28 cellular contexts compared by ENCODE assay signal in the genomic region with DNA sequence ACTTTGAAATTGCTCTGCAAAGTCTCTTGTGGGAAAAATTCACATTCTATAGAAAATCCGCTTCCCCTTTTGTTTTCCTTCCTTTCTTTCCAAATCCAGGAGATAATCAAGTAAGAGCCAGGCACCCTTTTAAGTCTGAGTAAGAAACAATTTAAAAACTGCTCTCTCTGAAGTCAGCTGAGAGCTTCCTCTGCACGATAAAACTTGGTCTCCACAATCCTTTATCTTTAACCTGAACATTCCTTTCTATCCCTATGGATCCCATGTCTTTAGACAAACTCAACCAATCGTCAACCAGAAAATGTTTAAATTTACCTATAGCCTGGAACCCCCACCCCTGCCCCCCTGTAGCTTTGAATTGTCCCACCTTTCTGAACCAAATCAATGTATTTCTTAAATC.
DNase-seq lines count a peak whose midpoint lies in the region; ATAC-seq, FAIRE-seq and TF ChIP-seq lines count a peak whose summit lies in the region.
"Had no signal": no experiment of that assay in that cellular context is flagged by ENCODE, and none has a peak within 500 bp of the region (broad histone marks: within the 10 kb centered on the region; RNA-seq: fewer than 3 reads in every experiment).

No MANE protein-coding gene starts in this region.

- H3K27me3 ChIP-seq in HUES64 (ENCODE audit: insufficient read depth, low read length) (no peaks in the 10 kb centered on the region), endothelial cell of umbilical vein (ENCODE audit: control insufficient read depth in 2 of 2, insufficient read depth in 2 of 2, low read length in 2 of 2) (no peaks in the 10 kb centered on the region), iPS-20b (ENCODE audit: insufficient read depth, low read length) (no peaks in the 10 kb centered on the region), lower lobe of right lung (ENCODE audit: low read depth) (no peaks in the 10 kb centered on the region)
- H3K27me3 ChIP-seq in naive thymus-derived CD4-positive, alpha-beta T cell (ENCODE audit: control insufficient read depth in 2 of 2, insufficient read depth in 2 of 2, low read length in 2 of 2) = no peaks in the 10 kb centered on the region
- H3K27me3 ChIP-seq: Peyer's patch had no signal

- ATAC-seq in lower lobe of right lung = no peak
- ATAC-seq in naive thymus-derived CD4-positive, alpha-beta T cell = no peak
- ATAC-seq: A549; CD8-positive, alpha-beta T cell; HepG2; K562 had no signal

- no peak overlapping the region for H3K4me3 Mint-ChIP-seq in naive thymus-derived CD4-positive, alpha-beta T cell
- H3K4me3 Mint-ChIP-seq: CD8-positive, alpha-beta T cell had no signal

- no peaks in the 10 kb centered on the region; the same call in 1 of the 2 replicates for H3K4me1 ChIP-seq in ES-I3 (ENCODE audit: insufficient read depth, low read length)
- H3K4me1 ChIP-seq in HUES64 (ENCODE audit: insufficient read depth, low read length) = peaks cover 38% of the 10 kb centered on the region
- no peaks in the 10 kb centered on the region for H3K4me1 ChIP-seq in endothelial cell of umbilical vein (ENCODE audit: control insufficient read depth, extremely low read depth, insufficient read depth, low read length)
- peaks cover 7% of the 10 kb centered on the region; the same call in 1 of the 2 replicates for H3K4me1 ChIP-seq in iPS-20b (ENCODE audit: insufficient read depth, low read length)
- H3K4me1 ChIP-seq in lower lobe of right lung = no peaks in the 10 kb centered on the region
- no peaks in the 10 kb centered on the region for H3K4me1 ChIP-seq in naive thymus-derived CD4-positive, alpha-beta T cell (ENCODE audit: control insufficient read depth in 2 of 2, insufficient read depth in 2 of 2, low read length in 2 of 2)
- H3K4me1 ChIP-seq: A549, Peyer's patch had no signal

- H3K4me1 Mint-ChIP-seq in naive thymus-derived CD4-positive, alpha-beta T cell = no peaks in the 10 kb centered on the region

- H3K27me3 Mint-ChIP-seq in naive thymus-derived CD4-positive, alpha-beta T cell = no peaks in the 10 kb centered on the region

- H3K9ac ChIP-seq in ES-I3 (ENCODE audit: low read depth, low read length) (peak overlapping the region; percentile 41), HUES64 (ENCODE audit: low read depth, low read length) (peak overlapping the region; percentile 66), endothelial cell of umbilical vein (replicated peaks; ENCODE audit: extremely low read depth, insufficient read depth, low read length) (no peak overlapping the region), iPS-20b (ENCODE audit: low read depth, low read length) (peak overlapping the region; percentile 73)

- no peaks in the 10 kb centered on the region for H3K9me1 ChIP-seq in endothelial cell of umbilical vein (replicated peaks; ENCODE audit: control insufficient read depth, extremely low read depth, insufficient read depth, low read length)

- no TSS peak for BruUV-seq in endothelial cell of umbilical vein (replicated peaks; lab: Mats Ljungman, UMichigan)

- peak overlapping the region; percentile 66 for H3K4me3 ChIP-seq in HUES64 (ENCODE audit: low read length)
- H3K4me3 ChIP-seq in endothelial cell of umbilical vein (replicated peaks in 1 of 3; ENCODE audit: insufficient read depth in 1 of 3, low read depth in 1 of 3, low read length in 3 of 3) = no peak overlapping the region
- H3K4me3 ChIP-seq in iPS-20b (ENCODE audit: low read length) = peak overlapping the region; percentile 81
- no peak overlapping the region for H3K4me3 ChIP-seq in lower lobe of right lung
- H3K4me3 ChIP-seq in naive thymus-derived CD4-positive, alpha-beta T cell (ENCODE audit: low read length) = no peak overlapping the region
- H3K4me3 ChIP-seq: A549, K562, Peyer's patch had no signal

- no peak overlapping the region for H2AFZ ChIP-seq in endothelial cell of umbilical vein (ENCODE audit: low read depth, low read length)

- intact Hi-C loops in endothelial cell of umbilical vein (cut with micrococcal nuclease) = no loop called here
- intact Hi-C loops in lower lobe of right lung (cut with DNase I) = no loop called here
- intact Hi-C loops in naive thymus-derived CD4-positive, alpha-beta T cell (cut with micrococcal nuclease) = no loop called here

- no peak overlapping the region for H3K27ac Mint-ChIP-seq in naive thymus-derived CD4-positive, alpha-beta T cell
- H3K27ac Mint-ChIP-seq: CD8-positive, alpha-beta T cell had no signal

- POLR2A ChIA-PET in endothelial cell of umbilical vein (lab: Charles Lee) = no interaction called here
- POLR2A ChIA-PET in naive thymus-derived CD4-positive, alpha-beta T cell (lab: Charles Lee) = no interaction called here

- H4K20me1 ChIP-seq in endothelial cell of umbilical vein (replicated peaks; ENCODE audit: control insufficient read depth, extremely low read depth, insufficient read depth, low read length) = no peaks in the 10 kb centered on the region

- H3K9me3 ChIP-seq in ES-I3 (ENCODE audit: control insufficient read depth, insufficient read depth, low read length) (no peaks in the 10 kb centered on the region), HUES64 (ENCODE audit: insufficient read depth, low read depth, low read length) (no peaks in the 10 kb centered on the region), endothelial cell of umbilical vein (replicated peaks; ENCODE audit: control insufficient read depth, insufficient read depth, low read length) (no peaks in the 10 kb centered on the region), iPS-20b (ENCODE audit: insufficient read depth, low read depth, low read length) (no peaks in the 10 kb centered on the region), lower lobe of right lung (no peaks in the 10 kb centered on the region)
- H3K9me3 ChIP-seq in naive thymus-derived CD4-positive, alpha-beta T cell (ENCODE audit: control insufficient read depth in 2 of 3, low read length in 3 of 3) = no peaks in the 10 kb centered on the region
- H3K9me3 ChIP-seq: A549 had no signal

- TF ChIP-seq CTCF in endothelial cell of umbilical vein (IDR thresholded peaks at IDR 0.05; ENCODE audit: extremely low read depth in 1 of 2, insufficient read depth in 1 of 2, low read depth in 1 of 2, low read length in 2 of 2) (no peak), lower lobe of right lung (IDR thresholded peaks at IDR 0.05) (no peak)

- H3K79me2 ChIP-seq in endothelial cell of umbilical vein (ENCODE audit: control insufficient read depth, insufficient read depth, low read length) = no peaks in the 10 kb centered on the region

- 11% methylated on average over 3 of the region's 3 CpGs for WGBS in HUES64

- DNase-seq in endothelial cell of umbilical vein (ENCODE audit: low read depth, low spot score) (no peak), lower lobe of right lung (no peak), NCI-H187 treated with DMSO at 0.1 percent for 48 hours (lab: John Stamatoyannopoulos, UW) (no peak), cerebellum (ENCODE audit: low spot score) (no peak)
- no peak for DNase-seq in naive thymus-derived CD4-positive, alpha-beta T cell
- DNase-seq: AML-193; CD8-positive, alpha-beta T cell; DMS 273 treated with DMSO at 0.1 percent for 48 hours; DMS79; EL; GF-D8; Kasumi-1; NCI-H1092 treated with DMSO at 0.1 percent for 48 hours; NCI-H1694; NCI-H2081; NCI-H2227 treated with DMSO at 0.1 percent for 48 hours; NCI-H526 treated with DMSO at 0.1 percent for 48 hours; Peyer's patch; SHP77 treated with DMSO at 0.1 percent for 48 hours; T-helper 1 cell had no signal

- TF ChIP-seq POLR2A in endothelial cell of umbilical vein (IDR thresholded peaks at IDR 0.05; ENCODE audit: low read depth, low read length) = no peak

- no peak overlapping the region for H3K4me2 ChIP-seq in endothelial cell of umbilical vein (ENCODE audit: insufficient read depth, low read length)
- H3K4me2 ChIP-seq: A549 had no signal

- CTCF ChIA-PET in endothelial cell of umbilical vein (lab: Charles Lee) = no interaction called here
- CTCF ChIA-PET in naive thymus-derived CD4-positive, alpha-beta T cell (lab: Charles Lee) = no interaction called here

- FAIRE-seq in endothelial cell of umbilical vein (lab: Jason Lieb, UNC) = peak; percentile 68
- FAIRE-seq: A549, GM12892, HepG2, K562 had no signal

- peaks cover 0 to 7% (median 0%) of the 10 kb centered on the region in 5 donors for H3K36me3 Mint-ChIP-seq in naive thymus-derived CD4-positive, alpha-beta T cell
- H3K36me3 Mint-ChIP-seq: CD8-positive, alpha-beta T cell had no signal

- H3K36me3 ChIP-seq in ES-I3 (ENCODE audit: insufficient read depth, low read length) = peaks cover 5% of the 10 kb centered on the region
- H3K36me3 ChIP-seq in HUES64 (ENCODE audit: insufficient read depth, low read length) = peaks cover 10% of the 10 kb centered on the region; the same call in 1 of the 2 replicates
- no peaks in the 10 kb centered on the region for H3K36me3 ChIP-seq in endothelial cell of umbilical vein (ENCODE audit: control insufficient read depth in 2 of 2, extremely low read depth in 1 of 2, insufficient read depth in 2 of 2, low read length in 2 of 2)
- H3K36me3 ChIP-seq in iPS-20b (ENCODE audit: insufficient read depth, low read depth, low read length) = peaks cover 18% of the 10 kb centered on the region
- H3K36me3 ChIP-seq in lower lobe of right lung = no peaks in the 10 kb centered on the region
- H3K36me3 ChIP-seq in naive thymus-derived CD4-positive, alpha-beta T cell (ENCODE audit: control insufficient read depth in 2 of 3, insufficient read depth in 3 of 3, low read length in 3 of 3) = no peaks in the 10 kb centered on the region
- H3K36me3 ChIP-seq: Peyer's patch had no signal

- H3K27ac ChIP-seq in HUES64 (ENCODE audit: low read depth, low read length) (peak overlapping the region; percentile 86), endothelial cell of umbilical vein (ENCODE audit: insufficient read depth, low read depth, low read length) (no peak overlapping the region), iPS-20b (ENCODE audit: low read length) (peak overlapping the region; percentile 59), lower lobe of right lung (no peak overlapping the region)
- H3K27ac ChIP-seq in naive thymus-derived CD4-positive, alpha-beta T cell (ENCODE audit: low read depth, low read length) = no peak overlapping the region
- H3K27ac ChIP-seq: A549, C4-2B, Peyer's patch had no signal

- peaks cover 4 to 46% (median 13%) of the 10 kb centered on the region in 11 donors for H3K9me3 Mint-ChIP-seq in naive thymus-derived CD4-positive, alpha-beta T cell

- dilution Hi-C loops in endothelial cell of umbilical vein (cut with MboI; ENCODE audit: extremely low pct_ligation_motif_present, low sequenced_read_pairs) = no loop called here

TF ChIP-seq in endothelial cell of umbilical vein, 7 proteins besides CTCF, POLR2A, EP300 and RAD21 (continues in another document):
- TF ChIP-seq EZH2 (IDR thresholded peaks at IDR 0.05; ENCODE audit: borderline replicate concordance, low read depth, low read length, severe bottlenecking) (no peak), JUN (IDR thresholded peaks at IDR 0.05; ENCODE audit: borderline replicate concordance, insufficient read depth, insufficient read length, low read depth) (no peak), GATA2 (IDR thresholded peaks at IDR 0.05; ENCODE audit: insufficient read depth, insufficient read length, low read depth, low read length) (no peak), POLR2AphosphoS5 (IDR thresholded peaks at IDR 0.05; ENCODE audit: insufficient read depth, low read depth, low read length) (no peak)

Comparison
In these comparisons a context has a peak if more than half of its experiments do, and no peak if none do; other contexts are left out.
1. H3K27ac ChIP-seq: peak in HUES64 (single experiment) and iPS-20b (single experiment); none in endothelial cell of umbilical vein (single experiment), lower lobe of right lung (single experiment) and naive thymus-derived CD4-positive, alpha-beta T cell (single experiment).
2. H3K4me3 ChIP-seq: peak in HUES64 (single experiment) and iPS-20b (single experiment); none in endothelial cell of umbilical vein (0 of 3), lower lobe of right lung (single experiment) and naive thymus-derived CD4-positive, alpha-beta T cell (single experiment).